Comparison of ENCODE assay signal across 9 cellular contexts in genomic region chr10:119478111-119479047, GRCh38.
A peak's percentile ranks its signal among the peaks of the same experiment; 100 is the strongest.
DNase-seq lines count a peak whose midpoint lies in the region; ATAC-seq, FAIRE-seq and TF ChIP-seq lines count a peak whose summit lies in the region.
"Had no signal": no experiment of that assay in that cellular context is flagged by ENCODE, and none has a peak within 500 bp of the region (broad histone marks: within the 10 kb centered on the region; RNA-seq: fewer than 3 reads in every experiment).

No MANE protein-coding gene starts in this region.

- intact Hi-C loops in activated T-helper 1 cell treated with anti-CD3 and anti-CD28 coated beads, Interleukin-12 subunit alpha, Interleukin-12 subunit beta, Interleukin-2, Interleukin-4 antibody, amounts not matched to agents 30 ng/mL and 10 ng/mL and 1 ng/mL, durations not matched to agents 14 hours and 24 hours and 36 hours (cut with micrococcal nuclease): loop anchor here (1.0 kb wide), 3 partner anchors 11 to 38 kb away; no protein-coding TSS in a partner anchor
- intact Hi-C loops in heart left ventricle (cut with DNase I): no loop called here

- peaks cover 23% of the 10 kb centered on the region for H3K4me1 ChIP-seq in CD4-positive, CD25-positive, alpha-beta regulatory T cell (ENCODE audit: control insufficient read depth, insufficient read depth, low read length, poor library complexity, severe bottlenecking)
- H3K4me1 ChIP-seq in BE2C (no peaks in the 10 kb centered on the region), heart left ventricle (peaks cover 0 to 15% (median 0%) of the 10 kb centered on the region in 12 donors)
- H3K4me1 ChIP-seq: SJSA1 had no signal

- peak; percentile 74 to 84 for ATAC-seq in CD4-positive, CD25-positive, alpha-beta regulatory T cell (ENCODE audit: low read depth in 2 of 2)
- peak; percentile 87 for ATAC-seq in GM19372 (IDR thresholded peaks at IDR 0.05; ENCODE audit: low read depth, unreplicated experiment)
- peak; percentile 75 for ATAC-seq in HG03139 (IDR thresholded peaks at IDR 0.05; ENCODE audit: unreplicated experiment)
- ATAC-seq in heart left ventricle: no peak

- peak overlapping the region in 3 of 4 donors; percentile 22 to 63 (median 46) for H3K4me3 Mint-ChIP-seq in CD4-positive, CD25-positive, alpha-beta regulatory T cell
- H3K4me3 Mint-ChIP-seq in activated T-helper 1 cell treated with anti-CD3 and anti-CD28 coated beads, Interleukin-12 subunit alpha, Interleukin-12 subunit beta, Interleukin-2, Interleukin-4 antibody, amounts not matched to agents 30 ng/mL and 10 ng/mL and 1 ng/mL, durations not matched to agents 14 hours and 24 hours and 36 hours: peak overlapping the region; percentile 66

- no peak for TF ChIP-seq POLR2A in heart left ventricle (IDR thresholded peaks at IDR 0.05)

- H3K4me3 ChIP-seq in CD4-positive, CD25-positive, alpha-beta regulatory T cell (ENCODE audit: low read depth, low read length): peak overlapping the region; percentile 34
- H3K4me3 ChIP-seq in BE2C (ENCODE audit: low read depth, low read length) (no peak overlapping the region), heart left ventricle (no peak overlapping the region)
- H3K4me3 ChIP-seq: SJSA1 had no signal

- FAIRE-seq in frontal cortex (lab: Jason Lieb, UNC): no peak

- H3K27ac ChIP-seq in CD4-positive, CD25-positive, alpha-beta regulatory T cell (ENCODE audit: insufficient read depth, low read length, poor library complexity, severe bottlenecking): no peak overlapping the region
- H3K27ac ChIP-seq in heart left ventricle: no peak overlapping the region
- H3K27ac ChIP-seq: SJSA1 had no signal

- peaks cover 0 to 4% (median 0%) of the 10 kb centered on the region in 7 donors for H3K9me3 Mint-ChIP-seq in CD4-positive, CD25-positive, alpha-beta regulatory T cell
- H3K9me3 Mint-ChIP-seq in activated T-helper 1 cell treated with anti-CD3 and anti-CD28 coated beads, Interleukin-12 subunit alpha, Interleukin-12 subunit beta, Interleukin-2, Interleukin-4 antibody, amounts not matched to agents 30 ng/mL and 10 ng/mL and 1 ng/mL, durations not matched to agents 14 hours and 24 hours and 36 hours: peaks cover 4% of the 10 kb centered on the region

- peak overlapping the region in 2 of 3 donors; percentile 28 to 73 for H3K27ac Mint-ChIP-seq in CD4-positive, CD25-positive, alpha-beta regulatory T cell
- H3K27ac Mint-ChIP-seq in activated T-helper 1 cell treated with anti-CD3 and anti-CD28 coated beads, Interleukin-12 subunit alpha, Interleukin-12 subunit beta, Interleukin-2, Interleukin-4 antibody, amounts not matched to agents 30 ng/mL and 10 ng/mL and 1 ng/mL, durations not matched to agents 14 hours and 24 hours and 36 hours: peak overlapping the region; percentile 88

- peak in 1 of 3 donors; percentile 50 for DNase-seq in CD4-positive, CD25-positive, alpha-beta regulatory T cell
- DNase-seq in activated T-helper 1 cell treated with anti-CD3 and anti-CD28 coated beads, Interleukin-12 subunit alpha, Interleukin-12 subunit beta, Interleukin-2, Interleukin-4 antibody, amounts not matched to agents 30 ng/mL and 10 ng/mL and 1 ng/mL, durations not matched to agents 14 hours and 24 hours and 36 hours (ENCODE audit: low spot score): peak; percentile 25
- DNase-seq in NCI-H345 treated with DMSO at 0.1 percent for 48 hours (lab: John Stamatoyannopoulos, UW; ENCODE audit: unreplicated experiment) (no peak), frontal cortex (ENCODE audit: low spot score in 2 of 2) (no peak), BE2C (no peak), heart left ventricle (no peak)

- H3K4me1 Mint-ChIP-seq in CD4-positive, CD25-positive, alpha-beta regulatory T cell: peaks cover 18 to 33% (median 25%) of the 10 kb centered on the region in 4 donors
- peaks cover 34% of the 10 kb centered on the region for H3K4me1 Mint-ChIP-seq in activated T-helper 1 cell treated with anti-CD3 and anti-CD28 coated beads, Interleukin-12 subunit alpha, Interleukin-12 subunit beta, Interleukin-2, Interleukin-4 antibody, amounts not matched to agents 30 ng/mL and 10 ng/mL and 1 ng/mL, durations not matched to agents 14 hours and 24 hours and 36 hours (ENCODE audit: low read depth)

- WGBS in heart left ventricle, 4 donors: 61 to 76% (median 68%) methylated on average over 8 of the region's 8 CpGs

- no peaks in the 10 kb centered on the region for H3K27me3 Mint-ChIP-seq in CD4-positive, CD25-positive, alpha-beta regulatory T cell
- peaks cover 1% of the 10 kb centered on the region for H3K27me3 Mint-ChIP-seq in activated T-helper 1 cell treated with anti-CD3 and anti-CD28 coated beads, Interleukin-12 subunit alpha, Interleukin-12 subunit beta, Interleukin-2, Interleukin-4 antibody, amounts not matched to agents 30 ng/mL and 10 ng/mL and 1 ng/mL, durations not matched to agents 14 hours and 24 hours and 36 hours (ENCODE audit: insufficient read depth)

- no peaks in the 10 kb centered on the region for H3K36me3 ChIP-seq in CD4-positive, CD25-positive, alpha-beta regulatory T cell (ENCODE audit: control insufficient read depth, insufficient read depth, low read length)
- H3K36me3 ChIP-seq in BE2C: no peaks in the 10 kb centered on the region
- no peaks in the 10 kb centered on the region for H3K36me3 ChIP-seq in heart left ventricle
- H3K36me3 ChIP-seq: SJSA1 had no signal

- H3K27me3 ChIP-seq in CD4-positive, CD25-positive, alpha-beta regulatory T cell (ENCODE audit: control insufficient read depth, insufficient read depth, low read length): no peaks in the 10 kb centered on the region
- no peaks in the 10 kb centered on the region for H3K27me3 ChIP-seq in BE2C
- peaks cover 0 to 5% (median 0%) of the 10 kb centered on the region in 9 donors for H3K27me3 ChIP-seq in heart left ventricle

- TF ChIP-seq CTCF in BE2C (IDR thresholded peaks at IDR 0.05; ENCODE audit: low read depth, low read length) (no peak), heart left ventricle (IDR thresholded peaks at IDR 0.05) (no peak)

- H3K36me3 Mint-ChIP-seq in CD4-positive, CD25-positive, alpha-beta regulatory T cell: peaks cover 4% of the 10 kb centered on the region
- no peaks in the 10 kb centered on the region for H3K36me3 Mint-ChIP-seq in activated T-helper 1 cell treated with anti-CD3 and anti-CD28 coated beads, Interleukin-12 subunit alpha, Interleukin-12 subunit beta, Interleukin-2, Interleukin-4 antibody, amounts not matched to agents 30 ng/mL and 10 ng/mL and 1 ng/mL, durations not matched to agents 14 hours and 24 hours and 36 hours (ENCODE audit: low read depth)

- H3K9me3 ChIP-seq in CD4-positive, CD25-positive, alpha-beta regulatory T cell (ENCODE audit: control insufficient read depth in 2 of 2, low read length in 2 of 2): no peaks in the 10 kb centered on the region
- no peaks in the 10 kb centered on the region for H3K9me3 ChIP-seq in BE2C
- no peaks in the 10 kb centered on the region for H3K9me3 ChIP-seq in heart left ventricle
- H3K9me3 ChIP-seq: SJSA1 had no signal

Comparison
In these comparisons a context has a peak if more than half of its experiments do, and no peak if none do; other contexts are left out.
1. ATAC-seq: peak in CD4-positive, CD25-positive, alpha-beta regulatory T cell (2 of 2), GM19372 (single experiment) and HG03139 (single experiment); none in heart left ventricle (0 of 4).